ENCODE assay signal across 12 cellular contexts in genomic region chr21:23471877-23472276, GRCh38.
A peak's percentile ranks its signal among the peaks of the same experiment; 100 is the strongest.
DNase-seq lines count a peak whose midpoint lies in the region; ATAC-seq, FAIRE-seq and TF ChIP-seq lines count a peak whose summit lies in the region.
"Had no signal": no experiment of that assay in that cellular context is flagged by ENCODE, and none has a peak within 500 bp of the region (broad histone marks: within the 10 kb centered on the region; RNA-seq: fewer than 3 reads in every experiment).

No MANE protein-coding gene starts in this region.

- RAD21 ChIA-PET in GM12878 (lab: Charles Lee; ENCODE audit: unreplicated experiment), result interaction anchor here (1.8 kb wide), 1 partner anchor 17 kb away, joined by 6 read pairs; no protein-coding TSS in a partner anchor

- BruUV-seq in GM12878 (replicated peaks; lab: Mats Ljungman, UMichigan), result no TSS peak

- no peak overlapping the region for H3K9ac ChIP-seq in GM12878 (ENCODE audit: control insufficient read depth, insufficient read depth, low read length)

- intact Hi-C loops in GM12878 (cut with micrococcal nuclease; ENCODE audit: unreplicated experiment), result no loop called here

- H3K36me3 ChIP-seq in GM12878 (ENCODE audit: control insufficient read depth in 2 of 2, insufficient read depth in 2 of 2, low read length in 1 of 2), result no peaks in the 10 kb centered on the region

- SMC1A ChIA-PET in GM12878 (lab: Charles Lee; ENCODE audit: uncharacterized antibody, unreplicated experiment), result interaction anchor here (1.4 kb wide), 1 partner anchor 16 kb away, joined by 4 read pairs; no protein-coding TSS in a partner anchor

- H3K4me2 ChIP-seq in GM12878 (ENCODE audit: control insufficient read depth, insufficient read depth), result no peak overlapping the region

- H3K79me2 ChIP-seq in GM12878 (ENCODE audit: control insufficient read depth, insufficient read depth, low read length), result no peaks in the 10 kb centered on the region

- H3K27me3 ChIP-seq in GM12878 (replicated peaks in 1 of 2; ENCODE audit: control insufficient read depth in 2 of 2, insufficient read depth in 2 of 2, low read length in 1 of 2), result no peaks in the 10 kb centered on the region

- TF ChIP-seq RAD21 in GM12878 (IDR thresholded peaks at IDR 0.05; ENCODE audit: insufficient read depth, low read depth, low read length), result no peak

- DNase-seq in GM19239 (ENCODE audit: insufficient read length, low spot score) (no peak), GM12878 (ENCODE audit: low read depth, low spot score) (no peak), NCI-H1436 treated with DMSO at 0.1 percent for 48 hours (lab: John Stamatoyannopoulos, UW) (no peak), NCI-H187 treated with DMSO at 0.1 percent for 48 hours (lab: John Stamatoyannopoulos, UW) (no peak)
- DNase-seq: EL; left cardiac atrium; NCI-H2081 treated with DMSO at 0.1 percent for 48 hours; stimulated activated CD4-positive, alpha-beta T cell treated with anti-CD3 and anti-CD28 coated beads, Interleukin-12 subunit alpha, Interleukin-12 subunit beta, amount 100 ng/mL, for 4 hours had no signal

- no peak overlapping the region for H3K4me3 ChIP-seq in GM12878

- TF ChIP-seq CTCF in GM12878 (IDR thresholded peaks at IDR 0.05 in 2 of 3, conservative IDR thresholded peaks at IDR 0.05 in 1 of 3; ENCODE audit: control insufficient read depth in 2 of 3, extremely low read depth in 1 of 3, insufficient read depth in 1 of 3, low read depth in 3 of 3, low read length in 3 of 3), result no peak

- peak in 1 of 2 experiments; percentile 37; a peak in 1 of 4 replicates for TF ChIP-seq EP300 in GM12878 (IDR thresholded peaks at IDR 0.05; ENCODE audit: borderline replicate concordance in 1 of 2, control insufficient read depth in 1 of 2, low read depth in 2 of 2, low read length in 2 of 2)

- CTCF ChIA-PET in GM12878 (lab: Yijun Ruan, JAX), result interaction anchor here (1.0 kb wide), 2 partner anchors 11 to 54 kb away, joined by 3 read pairs; no protein-coding TSS in a partner anchor

- ATAC-seq in HG02571 (IDR thresholded peaks at IDR 0.05; ENCODE audit: unreplicated experiment), result peak; percentile 78
- peak; percentile 87 for ATAC-seq in HG03108 (IDR thresholded peaks at IDR 0.05; ENCODE audit: unreplicated experiment)
- ATAC-seq in GM12878, result peak; percentile 91
- no peak for ATAC-seq in GM19328 (IDR thresholded peaks at IDR 0.05; ENCODE audit: unreplicated experiment)
- ATAC-seq: activated CD4-positive, CD25-positive, alpha-beta regulatory T cell treated with anti-CD3 and anti-CD28 coated beads, Interleukin-2, amount 50 U/mL, for 24 hours; left cardiac atrium had no signal

- no peak overlapping the region for H2AFZ ChIP-seq in GM12878 (ENCODE audit: control insufficient read depth, low read depth, low read length)

- peak; percentile 90 for FAIRE-seq in GM19239 (lab: Jason Lieb, UNC)
- no peak for FAIRE-seq in GM12878 (lab: Jason Lieb, UNC)

- H3K9me3 ChIP-seq in GM12878 (replicated peaks; ENCODE audit: control insufficient read depth, insufficient read depth, low read length), result no peaks in the 10 kb centered on the region

- in situ Hi-C loops in GM12878 (cut with MboI), result no loop called here

- H4K20me1 ChIP-seq in GM12878 (ENCODE audit: control insufficient read depth, insufficient read depth), result no peaks in the 10 kb centered on the region

- H3K4me1 ChIP-seq in GM12878 (ENCODE audit: control insufficient read depth, insufficient read depth, low read length), result no peaks in the 10 kb centered on the region

- POLR2A ChIA-PET in GM12878 (lab: Charles Lee), result no interaction called here

- no peak overlapping the region for H3K27ac ChIP-seq in GM12878 (ENCODE audit: control insufficient read depth, insufficient read depth)

- no peak for TF ChIP-seq POLR2A in GM12878 (IDR thresholded peaks at IDR 0.05; ENCODE audit: low read depth, low read length)

TF ChIP-seq in GM12878, 131 proteins besides CTCF, POLR2A, EP300 and RAD21:
- 0 out of 2 replicates have a peak, but pooled peaks have one; percentile 15 for TF ChIP-seq RELB (IDR thresholded peaks at IDR 0.05; ENCODE audit: low read depth)
- TF ChIP-seq TBL1XR1 (IDR thresholded peaks at IDR 0.05; ENCODE audit: low read depth, low read length), result no peak
- TF ChIP-seq MEF2B (IDR thresholded peaks at IDR 0.05; ENCODE audit: partially characterized antibody, poor library complexity, severe bottlenecking), result peak; percentile 74
- no peak for TF ChIP-seq RFX5 (IDR thresholded peaks at IDR 0.05; ENCODE audit: low read depth, low read length)
- TF ChIP-seq ELK1 (IDR thresholded peaks at IDR 0.05; ENCODE audit: low read depth, low read length), result no peak
- peak; percentile 29; the same call in 1 of the 2 replicates for TF ChIP-seq SPI1 (IDR thresholded peaks at IDR 0.05; ENCODE audit: borderline replicate concordance, insufficient read depth, low read depth, low read length)
- no peak for TF ChIP-seq HCFC1 (IDR thresholded peaks at IDR 0.05; ENCODE audit: low read length)
